17 cellular contexts compared by ENCODE assay signal in the genomic region with DNA sequence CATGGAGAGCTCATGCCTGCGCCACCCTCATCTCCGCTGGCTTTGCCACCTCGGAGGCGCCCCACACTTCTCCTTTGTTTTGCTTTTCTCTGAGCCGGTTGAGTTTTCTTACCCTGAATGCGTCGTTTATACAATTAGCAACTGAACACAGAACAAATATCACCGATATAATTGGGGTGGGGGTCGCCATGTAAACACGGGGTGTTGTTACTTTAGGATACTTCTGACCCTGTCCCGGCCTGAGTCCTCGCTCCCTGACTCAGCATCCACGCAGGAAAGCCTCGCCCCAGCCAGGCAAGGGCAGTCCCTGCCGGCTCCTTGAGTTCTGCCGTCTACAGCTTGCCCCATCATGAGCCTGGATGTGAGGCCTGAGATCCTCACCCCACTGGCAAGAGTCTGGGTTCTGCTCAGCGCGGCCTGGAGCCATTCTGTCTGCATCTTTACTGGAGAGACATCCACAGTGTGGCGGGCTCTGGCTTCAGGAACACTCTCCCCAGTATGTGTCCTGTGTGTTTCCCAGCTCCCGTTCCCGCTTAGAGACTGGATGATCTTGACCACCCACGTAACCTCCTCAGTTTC. TPM values are rescaled to one million over a fixed set of nuclear protein-coding genes. Genes with fewer than 3 reads are reported as not detected.
A peak's percentile ranks its signal among the peaks of the same experiment; 100 is the strongest.
DNase-seq lines count a peak whose midpoint lies in the region; ATAC-seq and TF ChIP-seq lines count a peak whose summit lies in the region.
"Had no signal": no experiment of that assay in that cellular context is flagged by ENCODE, and none has a peak within 500 bp of the region (broad histone marks: within the 10 kb centered on the region; RNA-seq: fewer than 3 reads in every experiment).

No MANE protein-coding gene starts in this region.

- H3K27ac Mint-ChIP-seq in CD14-positive monocyte (peak overlapping the region in 1 of 7 donors; percentile 10), endodermal cell (no peak overlapping the region)
- peak overlapping the region in 1 of 9 donors; percentile 72 for H3K27ac Mint-ChIP-seq in naive thymus-derived CD4-positive, alpha-beta T cell

- H3K9me3 Mint-ChIP-seq in CD14-positive monocyte (peaks cover 0 to 30% (median 13%) of the 10 kb centered on the region in 7 donors), endodermal cell (no peaks in the 10 kb centered on the region)
- peaks cover 0 to 10% (median 1%) of the 10 kb centered on the region in 11 donors for H3K9me3 Mint-ChIP-seq in naive thymus-derived CD4-positive, alpha-beta T cell

- H3K36me3 Mint-ChIP-seq in CD14-positive monocyte: peaks cover 0 to 6% of the 10 kb centered on the region in 2 donors
- H3K36me3 Mint-ChIP-seq in endodermal cell (ENCODE audit: low read depth): no peaks in the 10 kb centered on the region
- peaks cover 0 to 4% (median 2%) of the 10 kb centered on the region in 5 donors for H3K36me3 Mint-ChIP-seq in naive thymus-derived CD4-positive, alpha-beta T cell

- H3K27me3 Mint-ChIP-seq in CD14-positive monocyte (ENCODE audit: low read depth in 3 of 3): peaks cover 88 to 96% (median 89%) of the 10 kb centered on the region in 3 donors
- H3K27me3 Mint-ChIP-seq in endodermal cell (ENCODE audit: insufficient read depth): peaks cover 98% of the 10 kb centered on the region
- H3K27me3 Mint-ChIP-seq in naive thymus-derived CD4-positive, alpha-beta T cell: peaks cover 67 to 87% (median 73%) of the 10 kb centered on the region in 5 donors

- H3K4me3 ChIP-seq in H7 (ENCODE audit: insufficient read depth, low read depth, low read length) (no peak overlapping the region), endodermal cell (ENCODE audit: low read length) (no peak overlapping the region)
- no peak overlapping the region for H3K4me3 ChIP-seq in naive thymus-derived CD4-positive, alpha-beta T cell (ENCODE audit: low read length)

- ATAC-seq in naive thymus-derived CD4-positive, alpha-beta T cell: no peak

- no peaks in the 10 kb centered on the region for H3K9me3 ChIP-seq in endodermal cell (ENCODE audit: control insufficient read depth, low read length)
- no peaks in the 10 kb centered on the region for H3K9me3 ChIP-seq in naive thymus-derived CD4-positive, alpha-beta T cell (ENCODE audit: control insufficient read depth in 2 of 3, low read length in 3 of 3)
- H3K9me3 ChIP-seq: esophagus squamous epithelium had no signal

- peaks cover 7% of the 10 kb centered on the region for H3K4me1 ChIP-seq in endodermal cell (ENCODE audit: control insufficient read depth, insufficient read depth, low read length)
- peaks cover 0 to 7% of the 10 kb centered on the region in 2 donors for H3K4me1 ChIP-seq in naive thymus-derived CD4-positive, alpha-beta T cell (ENCODE audit: control insufficient read depth in 2 of 2, insufficient read depth in 2 of 2, low read length in 2 of 2)

- H3K36me3 ChIP-seq in H7 (replicated peaks; ENCODE audit: control insufficient read depth, insufficient read depth, low read length) (no peaks in the 10 kb centered on the region), endodermal cell (ENCODE audit: control insufficient read depth, insufficient read depth, low read length) (no peaks in the 10 kb centered on the region)
- H3K36me3 ChIP-seq in naive thymus-derived CD4-positive, alpha-beta T cell (ENCODE audit: control insufficient read depth in 2 of 3, insufficient read depth in 3 of 3, low read length in 3 of 3): no peaks in the 10 kb centered on the region
- H3K36me3 ChIP-seq: esophagus squamous epithelium had no signal

- no peak overlapping the region for H3K27ac ChIP-seq in endodermal cell (ENCODE audit: low read depth, low read length)
- H3K27ac ChIP-seq in naive thymus-derived CD4-positive, alpha-beta T cell (ENCODE audit: low read depth, low read length): no peak overlapping the region
- H3K27ac ChIP-seq: esophagus squamous epithelium had no signal

- DNase-seq in CD14-positive monocyte (ENCODE audit: low spot score): no peak
- peak; percentile 68 for DNase-seq in H7
- DNase-seq in endodermal cell: peak; percentile 58
- DNase-seq in naive thymus-derived CD4-positive, alpha-beta T cell: no peak
- no peak for DNase-seq in amniotic stem cell (lab: John Stamatoyannopoulos, UW)
- no peak for DNase-seq in GM13977 (ENCODE audit: low spot score)
- no peak for DNase-seq in iPS-NIHi11 (ENCODE audit: low spot score)
- no peak for DNase-seq in occipital lobe (lab: John Stamatoyannopoulos, UW)
- DNase-seq: central memory CD4-positive, alpha-beta T cell; esophagus squamous epithelium; KG1; midbrain; NCI-H1436 treated with DMSO at 0.1 percent for 48 hours; NCI-H69; stimulated activated CD4-positive, alpha-beta T cell treated with anti-CD3 and anti-CD28 coated beads, Interleukin-4, amount 100 ng/mL, for 1 hour had no signal

- H3K4me3 Mint-ChIP-seq in CD14-positive monocyte (peak overlapping the region; percentile 34 to 69), endodermal cell (peak overlapping the region; percentile 31)
- H3K4me3 Mint-ChIP-seq in naive thymus-derived CD4-positive, alpha-beta T cell: peak overlapping the region; percentile 20 to 70 (median 50)

- CTCF ChIA-PET in naive thymus-derived CD4-positive, alpha-beta T cell (lab: Charles Lee): no interaction called here

- 19 to 25% methylated on average over 9 to 22 of the region's 22 CpGs for WGBS in endodermal cell (ENCODE audit: insufficient coverage in 1 of 2, insufficient read length in 1 of 2), 2 experiments

- H3K27me3 ChIP-seq in H7 (ENCODE audit: control insufficient read depth, insufficient read depth, low read length): peaks cover 91% of the 10 kb centered on the region
- peaks cover 100% of the 10 kb centered on the region for H3K27me3 ChIP-seq in endodermal cell (ENCODE audit: control insufficient read depth, insufficient read depth, low read length, poor library complexity, severe bottlenecking)
- peaks cover 0 to 15% of the 10 kb centered on the region in 2 donors for H3K27me3 ChIP-seq in naive thymus-derived CD4-positive, alpha-beta T cell (ENCODE audit: control insufficient read depth in 2 of 2, insufficient read depth in 2 of 2, low read length in 2 of 2)

- POLR2A ChIA-PET in naive thymus-derived CD4-positive, alpha-beta T cell (lab: Charles Lee): no interaction called here

- H3K9ac ChIP-seq in endodermal cell (ENCODE audit: extremely low read depth, low read length, poor library complexity, severe bottlenecking): no peak overlapping the region

- in situ Hi-C loops in GM13977 (cut with MboI; ENCODE audit: low pct_unique_long_range_greater_than_20kb, low sequenced_read_pairs, unreplicated experiment): loop anchor here (25.0 kb wide), 1 partner anchor 1917 kb away; a partner anchor contains a TSS

- intact Hi-C loops in CD14-positive monocyte (cut with micrococcal nuclease): no loop called here
- intact Hi-C loops in naive thymus-derived CD4-positive, alpha-beta T cell (cut with micrococcal nuclease): no loop called here

- TF ChIP-seq CTCF in CD14-positive monocyte (IDR thresholded peaks at IDR 0.05) (no peak), endodermal cell (conservative IDR thresholded peaks at IDR 0.05) (no peak), GM13977 (IDR thresholded peaks at IDR 0.05; ENCODE audit: extremely low read depth, insufficient read depth, missing control alignments) (no peak)

- H3K4me1 Mint-ChIP-seq in CD14-positive monocyte (peaks cover 11% of the 10 kb centered on the region), endodermal cell (peaks cover 19% of the 10 kb centered on the region)
- peaks cover 10 to 41% (median 32%) of the 10 kb centered on the region in 7 donors for H3K4me1 Mint-ChIP-seq in naive thymus-derived CD4-positive, alpha-beta T cell

RNA-seq across cellular contexts. Expression of a gene that starts 5.5 kb away (rescaled TPM):
- polyA plus RNA-seq in CD14-positive monocyte: not detected
- 2.4 and 3.8 TPM in 2 replicates for total RNA-seq in H7 (2014; rRNA removed; shearing (Covaris generic))
- under 1 TPM; 0.33 to 0.37 TPM for total RNA-seq in endodermal cell
- 0.75 TPM for polyA plus RNA-seq in endodermal cell (2013, experiment 1 of 2)
- 1.1 TPM for polyA plus RNA-seq in endodermal cell (2013, experiment 2 of 2)
- not detected for total RNA-seq in naive thymus-derived CD4-positive, alpha-beta T cell
- polyA plus RNA-seq in naive thymus-derived CD4-positive, alpha-beta T cell: not detected
- not detected for total RNA-seq in occipital lobe
- total RNA-seq: esophagus squamous epithelium, G401 had no signal
- polyA plus RNA-seq: BJ had no signal

Comparison
In these comparisons a context has a peak if more than half of its experiments do, and no peak if none do; other contexts are left out.
1. DNase-seq: peak in H7 (single experiment) and endodermal cell (single experiment); none in CD14-positive monocyte (single experiment), naive thymus-derived CD4-positive, alpha-beta T cell (0 of 9), amniotic stem cell (single experiment), GM13977 (single experiment), iPS-NIHi11 (single experiment) and occipital lobe (single experiment).
2. Peak in every context shown above with its lines, with median percentiles within 50 percentile points of each other: H3K4me3 Mint-ChIP-seq.